8 cellular contexts compared by ENCODE assay signal in the genomic region with DNA sequence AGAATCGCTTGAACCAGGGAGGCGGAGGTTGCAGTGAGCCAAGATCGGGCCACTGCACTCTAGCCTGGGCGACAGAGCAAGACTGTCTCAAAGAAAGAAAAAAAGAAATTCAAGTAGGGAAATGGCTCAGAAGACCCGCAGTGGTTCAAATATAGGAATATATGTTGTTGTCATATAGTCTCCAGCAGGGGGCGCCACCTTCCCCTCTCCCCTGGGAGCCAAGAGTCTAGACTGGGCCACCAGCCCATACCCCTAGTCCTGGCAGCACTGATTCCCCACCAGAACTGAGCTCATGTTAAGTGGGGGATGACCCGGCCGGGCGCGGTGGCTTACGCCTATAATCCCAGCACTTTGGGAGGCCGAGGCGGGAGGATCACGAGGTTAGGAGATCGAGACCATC. TPM values are rescaled to one million over a fixed set of nuclear protein-coding genes. Genes with fewer than 3 reads are reported as not detected.
A peak's percentile ranks its signal among the peaks of the same experiment; 100 is the strongest.
DNase-seq lines count a peak whose midpoint lies in the region; ATAC-seq and TF ChIP-seq lines count a peak whose summit lies in the region.
"Not testable (repeated sequence)": the region's sequence is repeated elsewhere in the genome, so short reads cannot be mapped to it uniquely, and the experiment has no call there.

No MANE protein-coding gene starts in this region.

- not testable (repeated sequence) for ATAC-seq in foreskin keratinocyte

- H3K4me3 Mint-ChIP-seq in CD4-positive, alpha-beta memory T cell = peak overlapping the region in 1 of 8 donors; percentile 15
- H3K4me3 Mint-ChIP-seq in activated naive CD8-positive, alpha-beta T cell treated with anti-CD3 and anti-CD28 coated beads for 36 hours; nephron progenitor cell: not testable (repeated sequence)

- H3K27me3 ChIP-seq in CD4-positive, alpha-beta memory T cell (ENCODE audit: insufficient read depth, low read length); foreskin keratinocyte: not testable (repeated sequence)

- intact Hi-C loops in CD4-positive, alpha-beta memory T cell (cut with micrococcal nuclease) = loop anchor here (1.0 kb wide), 1 partner anchor 68 kb away; no protein-coding TSS in a partner anchor
- intact Hi-C loops in OCI-LY7 (cut with micrococcal nuclease; ENCODE audit: unreplicated experiment) = not testable (repeated sequence)

- BruUV-seq in OCI-LY7 (replicated peaks; lab: Mats Ljungman, UMichigan) = not testable (repeated sequence)

- not testable (repeated sequence) for H2AFZ ChIP-seq in OCI-LY7 (ENCODE audit: low read length)

- not testable (repeated sequence) for H3K27me3 Mint-ChIP-seq in CD4-positive, alpha-beta memory T cell; activated naive CD8-positive, alpha-beta T cell treated with anti-CD3 and anti-CD28 coated beads for 36 hours; nephron progenitor cell (ENCODE audit: low read depth, poor library complexity)

- H3K79me2 ChIP-seq in OCI-LY7 (ENCODE audit: insufficient read depth, low read depth, low read length) = not testable (repeated sequence)

- H3K4me3 ChIP-seq in CD4-positive, alpha-beta memory T cell (ENCODE audit: low read length in 2 of 2); HFF-Myc (replicated peaks; ENCODE audit: low read depth, low read length); OCI-LY7 (ENCODE audit: low read depth, low read length, poor library complexity, severe bottlenecking): not testable (repeated sequence)

- TF ChIP-seq CTCF in HFF-Myc (IDR thresholded peaks at IDR 0.05; ENCODE audit: low read depth, low read length, missing control alignments) (peak; percentile 46), OCI-LY7 (conservative IDR thresholded peaks at IDR 0.05; ENCODE audit: low read length) (peak; percentile 71), foreskin keratinocyte (conservative IDR thresholded peaks at IDR 0.05) (peak; percentile 58), nephron progenitor cell (IDR thresholded peaks at IDR 0.05) (peak; percentile 35)

- not testable (repeated sequence) for H3K9me3 Mint-ChIP-seq in CD4-positive, alpha-beta memory T cell; activated naive CD8-positive, alpha-beta T cell treated with anti-CD3 and anti-CD28 coated beads for 36 hours; nephron progenitor cell

- not testable (repeated sequence) for H4K20me1 ChIP-seq in OCI-LY7 (ENCODE audit: insufficient read depth, low read length)

- not testable (repeated sequence) for H3K9me3 ChIP-seq in CD4-positive, alpha-beta memory T cell (ENCODE audit: control insufficient read depth in 1 of 2, low read length in 2 of 2); OCI-LY7 (ENCODE audit: low read length)

- H3K27ac ChIP-seq in CD4-positive, alpha-beta memory T cell (ENCODE audit: low read depth, low read length); OCI-LY7 (ENCODE audit: low read depth, low read length, poor library complexity, severe bottlenecking); foreskin keratinocyte: not testable (repeated sequence)

- not testable (repeated sequence) for H3K4me1 ChIP-seq in CD4-positive, alpha-beta memory T cell (ENCODE audit: insufficient read depth, low read length); OCI-LY7 (ENCODE audit: insufficient read depth, low read length, poor library complexity, severe bottlenecking); foreskin keratinocyte

- H3K9me2 ChIP-seq in OCI-LY7 (ENCODE audit: insufficient read depth, low read length) = not testable (repeated sequence)

- not testable (repeated sequence) for H3K36me3 Mint-ChIP-seq in CD4-positive, alpha-beta memory T cell; activated naive CD8-positive, alpha-beta T cell treated with anti-CD3 and anti-CD28 coated beads for 36 hours; nephron progenitor cell (ENCODE audit: low read depth)

- POLR2A ChIA-PET in CD4-positive, alpha-beta memory T cell (lab: Charles Lee; ENCODE audit: partially characterized antibody) = not testable (repeated sequence)
- POLR2A ChIA-PET in OCI-LY7 (lab: Charles Lee) = interaction anchor here (0.6 kb wide), 1 partner anchor 50 kb away, joined by 3 read pairs; no protein-coding TSS in a partner anchor

- peak overlapping the region in 1 of 7 donors; percentile 40 for H3K27ac Mint-ChIP-seq in CD4-positive, alpha-beta memory T cell
- H3K27ac Mint-ChIP-seq in activated naive CD8-positive, alpha-beta T cell treated with anti-CD3 and anti-CD28 coated beads for 36 hours; nephron progenitor cell: not testable (repeated sequence)

- not testable (repeated sequence) for H3K4me2 ChIP-seq in OCI-LY7 (ENCODE audit: low read length)

- H3K36me3 ChIP-seq in CD4-positive, alpha-beta memory T cell (ENCODE audit: insufficient read depth, low read length); OCI-LY7 (ENCODE audit: insufficient read depth, low read length): not testable (repeated sequence)

- not testable (repeated sequence) for H3K4me1 Mint-ChIP-seq in CD4-positive, alpha-beta memory T cell; activated naive CD8-positive, alpha-beta T cell treated with anti-CD3 and anti-CD28 coated beads for 36 hours; nephron progenitor cell

- peak; percentile 41 to 48 (median 46) for DNase-seq in CD4-positive, alpha-beta memory T cell
- not testable (repeated sequence) for DNase-seq in HFF-Myc (ENCODE audit: extremely low read depth, low read depth); foreskin keratinocyte; nephron progenitor cell
- DNase-seq in OCI-LY7 (ENCODE audit: low spot score) = peak; percentile 54
- DNase-seq in activated CD4-positive, alpha-beta T cell treated with anti-CD3 and anti-CD28 coated beads for 4 hours = peak; percentile 47 to 52
- peak; percentile 53 for DNase-seq in activated naive CD8-positive, alpha-beta T cell treated with anti-CD3 and anti-CD28 coated beads for 36 hours
- peak; percentile 15 to 30 for DNase-seq in stimulated activated CD8-positive, alpha-beta memory T cell treated with anti-CD3 and anti-CD28 coated beads, Interleukin-4, amount 100 ng/mL, for 4 hours (ENCODE audit: low read depth in 2 of 2, low spot score in 1 of 2)

- CTCF ChIA-PET in CD4-positive, alpha-beta memory T cell (lab: Charles Lee; ENCODE audit: partially characterized antibody) = interaction anchor here (1.0 to 3.3 kb wide), 17 partner anchors 11 to 105 kb away, joined by 3 to 14 read pairs (median 4); a partner anchor contains a TSS
- CTCF ChIA-PET in OCI-LY7 (lab: Charles Lee; ENCODE audit: unreplicated experiment) = not testable (repeated sequence)

RNA-seq across cellular contexts. Expression of a gene that starts 6.1 kb away (rescaled TPM):
- 10 to 100 TPM; 19.0 to 23.0 TPM for total RNA-seq in CD4-positive, alpha-beta memory T cell
- 10 to 100 TPM in 1 of 2 donors, 1 to 10 TPM in 1; 7.9 to 23.2 TPM for polyA plus RNA-seq in CD4-positive, alpha-beta memory T cell
- 4.0 and 4.6 TPM in 2 replicates for total RNA-seq in OCI-LY7 (2014; rRNA removed; shearing (Covaris generic))
- total RNA-seq in OCI-LY7 (2022) (15.2 and 19.7 TPM in 2 replicates), foreskin keratinocyte (16.3 and 17.9 TPM in 2 replicates)
- total RNA-seq in activated naive CD8-positive, alpha-beta T cell treated with anti-CD3 and anti-CD28 coated beads for 36 hours = 10 to 100 TPM; 13.9 to 14.2 TPM
- 9.8 and 10.8 TPM in 2 replicates for polyA plus RNA-seq in foreskin keratinocyte

RNA-seq across cellular contexts. Expression of a gene that starts 6.1 kb away (rescaled TPM):
- 10 to 100 TPM; 23.5 to 24.3 TPM for total RNA-seq in CD4-positive, alpha-beta memory T cell
- polyA plus RNA-seq in CD4-positive, alpha-beta memory T cell = 10 to 100 TPM; 41.1 to 41.7 TPM
- total RNA-seq in OCI-LY7 (2014; rRNA removed; shearing (Covaris generic)) = 25.0 and 30.8 TPM in 2 replicates
- total RNA-seq in OCI-LY7 (2022) (58.0 and 62.1 TPM in 2 replicates), foreskin keratinocyte (34.8 and 44.4 TPM in 2 replicates)
- 10 to 100 TPM; 77.6 to 80.4 TPM for total RNA-seq in activated naive CD8-positive, alpha-beta T cell treated with anti-CD3 and anti-CD28 coated beads for 36 hours
- 65.8 and 72.8 TPM in 2 replicates for polyA plus RNA-seq in foreskin keratinocyte

RNA-seq across cellular contexts. Expression of a gene that starts 48.9 kb away (rescaled TPM):
- total RNA-seq in CD4-positive, alpha-beta memory T cell = 100 to 1,000 TPM; 216 to 224 TPM
- polyA plus RNA-seq in CD4-positive, alpha-beta memory T cell = 100 to 1,000 TPM; 284 to 288 TPM
- 43.5 and 46.5 TPM in 2 replicates for total RNA-seq in OCI-LY7 (2014; rRNA removed; shearing (Covaris generic))
- total RNA-seq in OCI-LY7 (2022) (110 and 122 TPM in 2 replicates), foreskin keratinocyte (81.8 and 83.2 TPM in 2 replicates)
- 10 to 100 TPM; 56.2 to 65.2 TPM for total RNA-seq in activated naive CD8-positive, alpha-beta T cell treated with anti-CD3 and anti-CD28 coated beads for 36 hours
- 69.1 and 71.9 TPM in 2 replicates for polyA plus RNA-seq in foreskin keratinocyte

RNA-seq across cellular contexts. Expression of a gene that starts 54.2 kb away (rescaled TPM):
- 10 to 100 TPM; 44.6 to 49.6 TPM for total RNA-seq in CD4-positive, alpha-beta memory T cell
- polyA plus RNA-seq in CD4-positive, alpha-beta memory T cell = 10 to 100 TPM; 15.1 to 19.6 TPM
- total RNA-seq in OCI-LY7 (2014; rRNA removed; shearing (Covaris generic)) = 27.1 and 28.4 TPM in 2 replicates
- 27.2 and 29.2 TPM in 2 replicates for total RNA-seq in OCI-LY7 (2022)
- 10 to 100 TPM; 31.8 to 34.1 TPM for total RNA-seq in activated naive CD8-positive, alpha-beta T cell treated with anti-CD3 and anti-CD28 coated beads for 36 hours
- total RNA-seq in foreskin keratinocyte = 8.0 and 10.9 TPM in 2 replicates
- 8.0 and 11.5 TPM in 2 replicates for polyA plus RNA-seq in foreskin keratinocyte
